ENCODE assay signal across 1 cellular context in the genomic region with DNA sequence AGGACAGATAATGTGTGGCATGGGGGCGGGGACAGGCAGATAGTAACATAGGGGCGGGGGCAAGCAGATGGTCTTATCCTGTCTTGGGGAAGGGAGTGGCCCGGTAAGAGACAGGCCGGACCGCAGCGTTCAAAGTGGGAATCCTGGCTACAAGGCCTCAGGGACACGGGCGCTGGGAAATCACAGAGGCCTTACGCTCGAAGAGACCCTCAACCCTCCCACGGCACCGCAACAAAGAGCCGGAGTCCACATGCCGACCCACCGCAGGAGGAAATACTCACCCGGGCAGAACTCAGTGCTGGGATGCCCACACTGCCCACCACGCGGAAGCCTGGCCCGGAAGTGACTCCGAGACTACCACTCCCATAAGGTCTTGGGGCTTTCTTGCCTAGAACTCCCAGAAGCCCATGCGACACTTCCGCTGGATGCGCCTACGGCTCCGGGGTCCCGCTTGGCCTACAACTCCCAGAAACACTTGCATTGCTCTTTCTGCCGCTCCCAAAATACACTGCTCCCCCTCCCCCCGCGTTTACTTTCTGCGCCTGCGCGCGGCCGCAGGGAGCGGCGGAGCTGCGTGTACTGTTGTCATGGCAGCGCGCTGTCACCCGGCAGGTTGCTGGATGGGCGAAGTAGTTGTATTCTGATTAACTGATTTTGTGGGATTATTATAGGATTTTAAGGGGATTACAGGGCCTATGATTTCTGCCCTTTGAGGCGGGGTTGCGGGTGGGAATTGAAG.
TF ChIP-seq lines count a peak whose summit lies in the region.

A gene (minus strand): TSS at position 344 of the 739 bp plus-strand sequence. CDS start 3,840 bp downstream, outside the sequence.

TF ChIP-seq in K562, 482 proteins besides CTCF, POLR2A, EP300 and RAD21 (continued from another document):
- peak; percentile 98 for TF ChIP-seq GABPA (tag; conservative IDR thresholded peaks at IDR 0.05; ENCODE audit: low read depth)
- TF ChIP-seq TCFL5 (CRISPR knock-in tag; conservative IDR thresholded peaks at IDR 0.05), result no peak
- TF ChIP-seq HDAC1 (IDR thresholded peaks at IDR 0.05), result peak in 1 of 2 experiments; percentile 85; a peak in 2 of 4 replicates
- TF ChIP-seq ZNF253 (CRISPR knock-in tag; conservative IDR thresholded peaks at IDR 0.05), result no peak
- no peak for TF ChIP-seq MAFF (IDR thresholded peaks at IDR 0.05; ENCODE audit: low read length)
- TF ChIP-seq SAFB (IDR thresholded peaks at IDR 0.05; ENCODE audit: borderline replicate concordance, low read depth, low read length), result no peak
- TF ChIP-seq FOXA1 (IDR thresholded peaks at IDR 0.05; ENCODE audit: borderline replicate concordance), result no peak
- TF ChIP-seq KLF10 (CRISPR knock-in tag; IDR thresholded peaks at IDR 0.05), result no peak
- no peak for TF ChIP-seq ZSCAN32 (CRISPR knock-in tag; IDR thresholded peaks at IDR 0.05)
- TF ChIP-seq, protein P1, sequence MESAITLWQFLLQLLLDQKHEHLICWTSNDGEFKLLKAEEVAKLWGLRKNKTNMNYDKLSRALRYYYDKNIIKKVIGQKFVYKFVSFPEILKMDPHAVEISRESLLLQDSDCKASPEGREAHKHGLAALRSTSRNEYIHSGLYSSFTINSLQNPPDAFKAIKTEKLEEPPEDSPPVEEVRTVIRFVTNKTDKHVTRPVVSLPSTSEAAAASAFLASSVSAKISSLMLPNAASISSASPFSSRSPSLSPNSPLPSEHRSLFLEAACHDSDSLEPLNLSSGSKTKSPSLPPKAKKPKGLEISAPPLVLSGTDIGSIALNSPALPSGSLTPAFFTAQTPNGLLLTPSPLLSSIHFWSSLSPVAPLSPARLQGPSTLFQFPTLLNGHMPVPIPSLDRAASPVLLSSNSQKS (CRISPR knock-in tag; IDR thresholded peaks at IDR 0.05), result no peak
- peak in 1 of 2 experiments; percentile 83; a peak in 2 of 4 replicates for TF ChIP-seq ARNT (IDR thresholded peaks at IDR 0.05)
